Comparison of ENCODE assay signal across 8 cellular contexts in the genomic region with DNA sequence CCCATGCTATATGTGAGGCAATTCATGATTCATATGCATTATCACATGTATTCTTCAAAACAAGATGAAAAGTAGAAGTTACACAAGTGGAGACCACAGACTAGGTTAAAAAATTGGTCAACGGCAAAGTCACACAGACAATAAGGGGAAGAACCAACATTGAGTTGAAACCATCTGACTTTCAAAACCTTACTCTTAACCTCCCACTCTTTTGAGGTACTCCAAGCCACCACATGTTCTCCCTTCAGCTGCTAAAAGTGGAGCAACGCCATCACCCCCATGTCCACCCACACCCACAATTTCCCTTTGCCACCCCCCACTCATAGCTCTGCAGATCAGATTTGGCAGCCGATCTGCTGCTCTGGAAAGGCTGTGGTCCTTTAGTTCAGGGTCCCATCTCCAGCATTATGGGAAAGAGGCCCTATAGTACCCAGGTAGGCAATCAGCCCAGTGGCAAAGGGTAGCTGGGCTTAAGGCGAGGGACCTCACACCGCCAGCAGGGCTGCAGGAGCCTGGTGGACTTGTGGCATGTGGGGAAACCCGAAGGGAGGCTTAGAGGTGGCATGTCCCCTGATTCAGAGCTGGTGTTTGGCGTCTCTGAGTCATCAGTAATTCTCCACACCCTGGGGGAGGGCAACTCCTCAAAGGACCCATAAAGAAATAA. TPM values are rescaled to one million over a fixed set of nuclear protein-coding genes. Genes with fewer than 3 reads are reported as not detected.
DNase-seq lines count a peak whose midpoint lies in the region; ATAC-seq and TF ChIP-seq lines count a peak whose summit lies in the region.

No MANE protein-coding gene starts in this region.

- intact Hi-C loops in right cardiac atrium (cut with DNase I) (loop anchor here in 3 of 4 donors (5.0 to 10.0 kb wide), 3 partner anchors 76 to 81 kb away; no protein-coding TSS in a partner anchor), cardiac septum (cut with DNase I) (loop anchor here (10.0 kb wide), 1 partner anchor 418 kb away; no protein-coding TSS in a partner anchor)

- peak; percentile 14 to 28 for ATAC-seq in right cardiac atrium
- peak; percentile 80 for ATAC-seq in HG02981 (IDR thresholded peaks at IDR 0.05; ENCODE audit: unreplicated experiment)
- ATAC-seq in omental fat pad (ENCODE audit: low FRiP score) = peak; percentile 19
- ATAC-seq in WTC11 = no peak

- no peaks in the 10 kb centered on the region for H3K27me3 Mint-ChIP-seq in WTC11 (ENCODE audit: low read depth)

- H3K9me3 Mint-ChIP-seq in WTC11 = peaks cover 5% of the 10 kb centered on the region

- no peak overlapping the region for H3K27ac ChIP-seq in right cardiac atrium (ENCODE audit: low read length)

- H3K4me3 Mint-ChIP-seq in WTC11 = no peak overlapping the region

- H3K4me3 ChIP-seq in right cardiac atrium (ENCODE audit: low read length) = no peak overlapping the region

- H3K4me1 Mint-ChIP-seq in WTC11 = no peaks in the 10 kb centered on the region

- H3K9me3 ChIP-seq in right cardiac atrium (ENCODE audit: control insufficient read depth, low read length) = no peaks in the 10 kb centered on the region

- H3K27ac Mint-ChIP-seq in WTC11 = no peak overlapping the region

- no peaks in the 10 kb centered on the region for H3K36me3 Mint-ChIP-seq in WTC11

- POLR2A ChIA-PET in WTC11 (lab: Charles Lee) = no interaction called here

- no peaks in the 10 kb centered on the region for H3K27me3 ChIP-seq in right cardiac atrium (ENCODE audit: control insufficient read depth, insufficient read depth)

- no peaks in the 10 kb centered on the region for H3K4me1 ChIP-seq in right cardiac atrium (ENCODE audit: control insufficient read depth, insufficient read depth, low read length)

- CTCF ChIA-PET in WTC11 (lab: Charles Lee) = interaction anchor here (1.2 to 1.8 kb wide), 2 partner anchors 18 to 78 kb away, joined by 4 to 23 read pairs; no protein-coding TSS in a partner anchor

- no peak for TF ChIP-seq CTCF in omental fat pad (IDR thresholded peaks at IDR 0.05)
- no peak for TF ChIP-seq CTCF in WTC11 (IDR thresholded peaks at IDR 0.05)

- 78% methylated on average over 7 of the region's 7 CpGs for WGBS in right cardiac atrium

- DNase-seq in right cardiac atrium (peak in 1 of 3 donors; percentile 33), cardiac septum (ENCODE audit: low spot score) (no peak), SIG-M5 (lab: John Stamatoyannopoulos, UW) (peak; percentile 88), omental fat pad (ENCODE audit: low spot score) (no peak), nucleus accumbens (lab: John Stamatoyannopoulos, UW) (no peak), WTC11 (ENCODE audit: low spot score) (no peak), 8988T (no peak)

TF ChIP-seq in WTC11, 78 proteins besides CTCF, POLR2A, EP300 and RAD21:
- TF ChIP-seq, protein P1, sequence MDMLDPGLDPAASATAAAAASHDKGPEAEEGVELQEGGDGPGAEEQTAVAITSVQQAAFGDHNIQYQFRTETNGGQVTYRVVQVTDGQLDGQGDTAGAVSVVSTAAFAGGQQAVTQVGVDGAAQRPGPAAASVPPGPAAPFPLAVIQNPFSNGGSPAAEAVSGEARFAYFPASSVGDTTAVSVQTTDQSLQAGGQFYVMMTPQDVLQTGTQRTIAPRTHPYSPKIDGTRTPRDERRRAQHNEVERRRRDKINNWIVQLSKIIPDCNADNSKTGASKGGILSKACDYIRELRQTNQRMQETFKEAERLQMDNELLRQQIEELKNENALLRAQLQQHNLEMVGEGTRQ (CRISPR knock-in tag; IDR thresholded peaks at IDR 0.05) = no peak
- TF ChIP-seq NFYB (CRISPR knock-in tag; conservative IDR thresholded peaks at IDR 0.05; ENCODE audit: low read depth) (no peak), ZNF121 (CRISPR knock-in tag; IDR thresholded peaks at IDR 0.05) (no peak), MYBL2 (CRISPR knock-in tag; IDR thresholded peaks at IDR 0.05) (no peak), NR2C2 (CRISPR knock-in tag; IDR thresholded peaks at IDR 0.05) (no peak), RELA (CRISPR knock-in tag; IDR thresholded peaks at IDR 0.05; ENCODE audit: borderline replicate concordance) (no peak), CREB1 (CRISPR knock-in tag; IDR thresholded peaks at IDR 0.05) (no peak), CBFB (CRISPR knock-in tag; IDR thresholded peaks at IDR 0.05; ENCODE audit: low read depth) (no peak), GRHL2 (CRISPR knock-in tag; IDR thresholded peaks at IDR 0.05; ENCODE audit: insufficient replicate concordance, severe bottlenecking) (no peak), JUN (CRISPR knock-in tag; IDR thresholded peaks at IDR 0.05) (no peak), ZNF671 (CRISPR knock-in tag; IDR thresholded peaks at IDR 0.05) (no peak), SMAD3 (CRISPR knock-in tag; IDR thresholded peaks at IDR 0.05; ENCODE audit: borderline replicate concordance) (no peak), OVOL2 (CRISPR knock-in tag; IDR thresholded peaks at IDR 0.05; ENCODE audit: borderline replicate concordance) (no peak), ZNF416 (CRISPR knock-in tag; IDR thresholded peaks at IDR 0.05) (no peak), ESRRA (CRISPR knock-in tag; IDR thresholded peaks at IDR 0.05; ENCODE audit: borderline replicate concordance) (no peak)
- TF ChIP-seq, protein P2, sequence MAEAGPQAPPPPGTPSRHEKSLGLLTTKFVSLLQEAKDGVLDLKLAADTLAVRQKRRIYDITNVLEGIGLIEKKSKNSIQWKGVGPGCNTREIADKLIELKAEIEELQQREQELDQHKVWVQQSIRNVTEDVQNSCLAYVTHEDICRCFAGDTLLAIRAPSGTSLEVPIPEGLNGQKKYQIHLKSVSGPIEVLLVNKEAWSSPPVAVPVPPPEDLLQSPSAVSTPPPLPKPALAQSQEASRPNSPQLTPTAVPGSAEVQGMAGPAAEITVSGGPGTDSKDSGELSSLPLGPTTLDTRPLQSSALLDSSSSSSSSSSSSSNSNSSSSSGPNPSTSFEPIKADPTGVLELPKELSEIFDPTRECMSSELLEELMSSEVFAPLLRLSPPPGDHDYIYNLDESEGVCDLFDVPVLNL (CRISPR knock-in tag; IDR thresholded peaks at IDR 0.05; ENCODE audit: borderline replicate concordance, low read depth) = no peak
- TF ChIP-seq, protein P3, sequence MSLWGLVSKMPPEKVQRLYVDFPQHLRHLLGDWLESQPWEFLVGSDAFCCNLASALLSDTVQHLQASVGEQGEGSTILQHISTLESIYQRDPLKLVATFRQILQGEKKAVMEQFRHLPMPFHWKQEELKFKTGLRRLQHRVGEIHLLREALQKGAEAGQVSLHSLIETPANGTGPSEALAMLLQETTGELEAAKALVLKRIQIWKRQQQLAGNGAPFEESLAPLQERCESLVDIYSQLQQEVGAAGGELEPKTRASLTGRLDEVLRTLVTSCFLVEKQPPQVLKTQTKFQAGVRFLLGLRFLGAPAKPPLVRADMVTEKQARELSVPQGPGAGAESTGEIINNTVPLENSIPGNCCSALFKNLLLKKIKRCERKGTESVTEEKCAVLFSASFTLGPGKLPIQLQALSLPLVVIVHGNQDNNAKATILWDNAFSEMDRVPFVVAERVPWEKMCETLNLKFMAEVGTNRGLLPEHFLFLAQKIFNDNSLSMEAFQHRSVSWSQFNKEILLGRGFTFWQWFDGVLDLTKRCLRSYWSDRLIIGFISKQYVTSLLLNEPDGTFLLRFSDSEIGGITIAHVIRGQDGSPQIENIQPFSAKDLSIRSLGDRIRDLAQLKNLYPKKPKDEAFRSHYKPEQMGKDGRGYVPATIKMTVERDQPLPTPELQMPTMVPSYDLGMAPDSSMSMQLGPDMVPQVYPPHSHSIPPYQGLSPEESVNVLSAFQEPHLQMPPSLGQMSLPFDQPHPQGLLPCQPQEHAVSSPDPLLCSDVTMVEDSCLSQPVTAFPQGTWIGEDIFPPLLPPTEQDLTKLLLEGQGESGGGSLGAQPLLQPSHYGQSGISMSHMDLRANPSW (CRISPR knock-in tag; conservative IDR thresholded peaks at IDR 0.05; ENCODE audit: low read depth) = no peak
- TF ChIP-seq, protein P4, sequence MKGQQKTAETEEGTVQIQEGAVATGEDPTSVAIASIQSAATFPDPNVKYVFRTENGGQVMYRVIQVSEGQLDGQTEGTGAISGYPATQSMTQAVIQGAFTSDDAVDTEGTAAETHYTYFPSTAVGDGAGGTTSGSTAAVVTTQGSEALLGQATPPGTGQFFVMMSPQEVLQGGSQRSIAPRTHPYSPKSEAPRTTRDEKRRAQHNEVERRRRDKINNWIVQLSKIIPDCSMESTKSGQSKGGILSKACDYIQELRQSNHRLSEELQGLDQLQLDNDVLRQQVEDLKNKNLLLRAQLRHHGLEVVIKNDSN (CRISPR knock-in tag; IDR thresholded peaks at IDR 0.05) = no peak
- TF ChIP-seq, protein P5, sequence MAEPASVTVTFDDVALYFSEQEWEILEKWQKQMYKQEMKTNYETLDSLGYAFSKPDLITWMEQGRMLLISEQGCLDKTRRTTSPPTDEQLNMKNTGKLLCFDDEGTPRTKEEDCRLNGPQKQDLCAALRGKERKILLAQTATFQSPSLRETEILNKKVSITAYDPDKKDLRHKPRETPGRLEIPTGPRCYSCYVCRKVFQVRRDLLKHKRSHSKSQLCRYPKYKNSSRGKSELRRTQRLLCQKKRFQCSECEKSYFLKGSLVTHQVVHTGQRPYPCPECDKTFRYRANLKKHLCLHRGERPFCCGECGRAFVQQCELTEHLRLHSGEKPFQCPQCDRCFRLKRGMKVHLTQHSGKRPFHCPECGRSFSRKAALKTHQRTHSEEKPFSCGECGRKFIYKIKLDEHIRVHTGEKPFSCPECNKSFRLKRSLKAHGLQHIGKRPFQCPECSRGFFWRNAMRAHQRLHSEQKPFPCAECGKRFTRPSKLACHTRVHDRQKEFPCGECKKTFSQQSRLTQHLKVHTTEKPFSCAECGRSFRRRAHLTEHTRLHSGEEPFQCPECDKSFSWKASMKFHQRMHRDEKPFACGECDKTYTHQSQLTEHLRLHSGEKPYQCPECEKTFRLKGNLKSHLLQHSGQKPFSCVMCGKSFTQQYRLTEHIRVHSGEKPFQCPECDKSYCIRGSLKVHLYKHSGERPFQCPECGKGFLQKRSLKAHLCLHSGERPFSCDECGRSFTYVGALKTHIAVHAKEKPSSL (CRISPR knock-in tag; conservative IDR thresholded peaks at IDR 0.05) = no peak

RNA-seq across cellular contexts. Expression of a gene that starts 33.5 kb away (rescaled TPM):
- total RNA-seq in right cardiac atrium (10 to 100 TPM; 21.9 to 42.1 (median 33.8) TPM), cardiac septum (9.8 TPM), omental fat pad (10 to 100 TPM; 47.3 to 71.9 (median 51.7) TPM), WTC11 (2021) (0.11 to 0.37 TPM (median 0.22 TPM) in 3 replicates)
- 2.2 TPM for polyA plus RNA-seq in right cardiac atrium
